In genomic region chr2:240595381-240596079, GRCh38 we compare ENCODE assay signal across 9 cellular contexts. TPM values are rescaled to one million over a fixed set of nuclear protein-coding genes. Genes with fewer than 3 reads are reported as not detected.
A peak's percentile ranks its signal among the peaks of the same experiment; 100 is the strongest.
DNase-seq lines count a peak whose midpoint lies in the region; ATAC-seq and TF ChIP-seq lines count a peak whose summit lies in the region.
"Had no signal": no experiment of that assay in that cellular context is flagged by ENCODE, and none has a peak within 500 bp of the region (broad histone marks: within the 10 kb centered on the region; RNA-seq: fewer than 3 reads in every experiment).

No MANE protein-coding gene starts in this region.

- H3K27me3 Mint-ChIP-seq in CD14-positive monocyte (ENCODE audit: low read depth in 3 of 3): no peaks in the 10 kb centered on the region
- no peaks in the 10 kb centered on the region for H3K27me3 Mint-ChIP-seq in activated CD8-positive, alpha-beta T cell treated with anti-CD3 and anti-CD28 coated beads for 36 hours

- no peak for TF ChIP-seq POLR2A in thyroid gland (IDR thresholded peaks at IDR 0.05)

- H3K27ac ChIP-seq in right atrium auricular region: peak overlapping the region; percentile 64 to 68
- H3K27ac ChIP-seq in thyroid gland: no peak overlapping the region
- H3K27ac ChIP-seq: breast epithelium had no signal

- H3K4me3 ChIP-seq in right atrium auricular region: no peak overlapping the region
- no peak overlapping the region for H3K4me3 ChIP-seq in thyroid gland (replicated peaks in 1 of 3)
- H3K4me3 ChIP-seq: breast epithelium had no signal

- H3K4me1 ChIP-seq in right atrium auricular region (peaks cover 0 to 42% of the 10 kb centered on the region in 2 donors), thyroid gland (no peaks in the 10 kb centered on the region)

- intact Hi-C loops in CD14-positive monocyte (cut with micrococcal nuclease): no loop called here
- intact Hi-C loops in activated CD8-positive, alpha-beta T cell treated with anti-CD3 and anti-CD28 coated beads for 36 hours (cut with micrococcal nuclease): no loop called here
- intact Hi-C loops in thyroid gland (cut with DNase I): loop anchor here (10.0 kb wide), 1 partner anchor 109 kb away; no protein-coding TSS in a partner anchor

- POLR2A ChIA-PET in HEK293T (lab: Yijun Ruan, JAX): interaction anchor here (1.5 kb wide), 1 partner anchor 9 kb away, joined by 5 read pairs; the partner anchor contains the start of gene CAPN10
- POLR2A ChIA-PET in activated CD8-positive, alpha-beta T cell treated with anti-CD3 and anti-CD28 coated beads for 36 hours (lab: Charles Lee): interaction anchor here (1.0 kb wide), 1 partner anchor 9 kb away, joined by 3 read pairs; the partner anchor contains the start of gene CAPN10

- 60 to 80% methylated on average over 7 to 10 of the region's 18 CpGs for WGBS in thyroid gland, 2 donors

- peaks cover 53 to 91% of the 10 kb centered on the region in 2 donors for H3K36me3 Mint-ChIP-seq in CD14-positive monocyte
- peaks cover 1% of the 10 kb centered on the region for H3K36me3 Mint-ChIP-seq in activated CD8-positive, alpha-beta T cell treated with anti-CD3 and anti-CD28 coated beads for 36 hours (ENCODE audit: low read depth)

- TF ChIP-seq CTCF in CD14-positive monocyte (IDR thresholded peaks at IDR 0.05) (peak; percentile 54), right atrium auricular region (IDR thresholded peaks at IDR 0.05) (peak in 1 of 2 donors; percentile 42), thyroid gland (IDR thresholded peaks at IDR 0.05) (no peak)
- peak; percentile 62 for TF ChIP-seq CTCF in activated CD8-positive, alpha-beta T cell treated with anti-CD3 and anti-CD28 coated beads for 36 hours (IDR thresholded peaks at IDR 0.05)

- DNase-seq in CD14-positive monocyte (ENCODE audit: low spot score) (peak; percentile 60), HEK293T (ENCODE audit: extremely low spot score) (peak; percentile 57), right atrium auricular region (ENCODE audit: low spot score) (no peak), thyroid gland (peak; percentile 0 to 1), pons (ENCODE audit: low spot score) (no peak), OCI-M2 (lab: John Stamatoyannopoulos, UW; ENCODE audit: unreplicated experiment) (no peak), GM03348 (ENCODE audit: low spot score) (no peak)
- peak; percentile 66 for DNase-seq in activated CD8-positive, alpha-beta T cell treated with anti-CD3 and anti-CD28 coated beads for 36 hours

- no peaks in the 10 kb centered on the region for H3K4me1 Mint-ChIP-seq in CD14-positive monocyte
- H3K4me1 Mint-ChIP-seq in activated CD8-positive, alpha-beta T cell treated with anti-CD3 and anti-CD28 coated beads for 36 hours (ENCODE audit: low read depth): no peaks in the 10 kb centered on the region

- CTCF ChIA-PET in HEK293T (lab: Yijun Ruan, JAX): interaction anchor here (0.6 kb wide), 1 partner anchor 9 kb away, joined by 3 read pairs; the partner anchor contains the start of gene CAPN10
- CTCF ChIA-PET in activated CD8-positive, alpha-beta T cell treated with anti-CD3 and anti-CD28 coated beads for 36 hours (lab: Charles Lee): interaction anchor here (0.6 to 1.5 kb wide), 3 partner anchors 10 to 75 kb away, joined by 3 read pairs; no protein-coding TSS in a partner anchor

- H3K27me3 ChIP-seq in right atrium auricular region (no peaks in the 10 kb centered on the region), thyroid gland (no peaks in the 10 kb centered on the region)
- H3K27me3 ChIP-seq: breast epithelium had no signal

- no peak overlapping the region for H3K4me3 Mint-ChIP-seq in CD14-positive monocyte
- H3K4me3 Mint-ChIP-seq in activated CD8-positive, alpha-beta T cell treated with anti-CD3 and anti-CD28 coated beads for 36 hours: no peak overlapping the region

- peaks cover 23% of the 10 kb centered on the region for H3K36me3 ChIP-seq in right atrium auricular region
- peaks cover 13 to 16% of the 10 kb centered on the region in 2 donors for H3K36me3 ChIP-seq in thyroid gland
- H3K36me3 ChIP-seq: breast epithelium had no signal

- H3K9me3 ChIP-seq in right atrium auricular region (no peaks in the 10 kb centered on the region), thyroid gland (no peaks in the 10 kb centered on the region)
- H3K9me3 ChIP-seq: breast epithelium had no signal

- peak; percentile 93 for ATAC-seq in activated CD8-positive, alpha-beta T cell treated with anti-CD3 and anti-CD28 coated beads for 36 hours

- peak overlapping the region in 3 of 7 donors; percentile 24 to 50 (median 27) for H3K27ac Mint-ChIP-seq in CD14-positive monocyte
- no peak overlapping the region for H3K27ac Mint-ChIP-seq in activated CD8-positive, alpha-beta T cell treated with anti-CD3 and anti-CD28 coated beads for 36 hours

- no peaks in the 10 kb centered on the region for H3K9me3 Mint-ChIP-seq in CD14-positive monocyte
- no peaks in the 10 kb centered on the region for H3K9me3 Mint-ChIP-seq in activated CD8-positive, alpha-beta T cell treated with anti-CD3 and anti-CD28 coated beads for 36 hours

TF ChIP-seq in HEK293T, 16 proteins besides CTCF, POLR2A, EP300 and RAD21:
- no peak for TF ChIP-seq SP1 (IDR thresholded peaks at IDR 0.05)
- no peak for TF ChIP-seq BHLHE40 (IDR thresholded peaks at IDR 0.05; ENCODE audit: borderline replicate concordance)
- no peak for TF ChIP-seq ARNT (IDR thresholded peaks at IDR 0.05)
- TF ChIP-seq HDGF (IDR thresholded peaks at IDR 0.05; ENCODE audit: borderline replicate concordance): no peak
- TF ChIP-seq LEF1 (IDR thresholded peaks at IDR 0.05; ENCODE audit: borderline replicate concordance): no peak

RNA-seq across cellular contexts. Expression of gene CAPN10, which starts 9.0 kb away (rescaled TPM):
- 1 to 10 TPM; 7.3 to 7.4 TPM for polyA plus RNA-seq in CD14-positive monocyte
- total RNA-seq in activated CD8-positive, alpha-beta T cell treated with anti-CD3 and anti-CD28 coated beads for 36 hours: 10 to 100 TPM; 26.8 to 29.1 TPM
- total RNA-seq in right atrium auricular region (10 to 100 TPM; 14.1 to 14.6 TPM), thyroid gland (10 to 100 TPM; 19.3 to 25.3 (median 21.7) TPM)

RNA-seq across cellular contexts. Expression of gene RNPEPL1, which starts 27.2 kb away (rescaled TPM):
- polyA plus RNA-seq in CD14-positive monocyte: 10 to 100 TPM; 15.4 to 36.4 TPM
- 10 to 100 TPM; 39.1 to 40.5 TPM for total RNA-seq in activated CD8-positive, alpha-beta T cell treated with anti-CD3 and anti-CD28 coated beads for 36 hours
- total RNA-seq in right atrium auricular region: 10 to 100 TPM; 62.0 to 76.3 TPM
- total RNA-seq in thyroid gland: 10 to 100 TPM; 20.0 to 45.5 (median 37.3) TPM

RNA-seq across cellular contexts. Expression of gene GPR35, which starts 29.8 kb away (rescaled TPM):
- 10 to 100 TPM; 30.6 to 36.3 TPM for polyA plus RNA-seq in CD14-positive monocyte
- total RNA-seq in activated CD8-positive, alpha-beta T cell treated with anti-CD3 and anti-CD28 coated beads for 36 hours: 10 to 100 TPM; 14.4 to 14.6 TPM
- under 1 TPM; 0.56 to 0.86 TPM for total RNA-seq in right atrium auricular region
- total RNA-seq in thyroid gland: 1 to 10 TPM in 2 of 4 donors, under 1 TPM in 2; 0.29 to 1.7 (median 1.0) TPM

RNA-seq across cellular contexts. Expression of gene DUSP28, which starts 35.4 kb away (rescaled TPM):
- polyA plus RNA-seq in CD14-positive monocyte: 10 to 100 TPM; 17.1 to 17.7 TPM
- 1 to 10 TPM; 4.5 to 6.2 TPM for total RNA-seq in activated CD8-positive, alpha-beta T cell treated with anti-CD3 and anti-CD28 coated beads for 36 hours
- total RNA-seq in right atrium auricular region: 10 to 100 TPM; 12.0 to 17.5 TPM
- 10 to 100 TPM in 1 of 4 donors, 1 to 10 TPM in 3; 6.6 to 12.5 (median 9.2) TPM for total RNA-seq in thyroid gland

RNA-seq across cellular contexts. Expression of gene ANKMY1, which starts 37.7 kb away (rescaled TPM):
- polyA plus RNA-seq in CD14-positive monocyte: 1 to 10 TPM; 2.1 to 2.9 TPM
- 10 to 100 TPM; 14.5 to 18.6 TPM for total RNA-seq in activated CD8-positive, alpha-beta T cell treated with anti-CD3 and anti-CD28 coated beads for 36 hours
- 1 to 10 TPM; 3.7 to 7.9 TPM for total RNA-seq in right atrium auricular region
- 10 to 100 TPM; 17.4 to 24.7 (median 21.0) TPM for total RNA-seq in thyroid gland

Comparison
In these comparisons a context has a peak if more than half of its experiments do, and no peak if none do; other contexts are left out.
1. DNase-seq: peak in CD14-positive monocyte (single experiment), HEK293T (single experiment), activated CD8-positive, alpha-beta T cell treated with anti-CD3 and anti-CD28 coated beads for 36 hours (single experiment) and thyroid gland (2 of 2); none in right atrium auricular region (single experiment), pons (single experiment), OCI-M2 (single experiment) and GM03348 (single experiment).
2. CTCF ChIP-seq: peak in CD14-positive monocyte (single experiment) and activated CD8-positive, alpha-beta T cell treated with anti-CD3 and anti-CD28 coated beads for 36 hours (single experiment); none in thyroid gland (0 of 6).
3. H3K27ac ChIP-seq: peak in right atrium auricular region (2 of 2); none in thyroid gland (0 of 3).
4. RNA of gene GPR35, which starts 29.8 kb away (total RNA-seq): 14.4 to 14.6 TPM in activated CD8-positive, alpha-beta T cell treated with anti-CD3 and anti-CD28 coated beads for 36 hours; 0.29 to 1.7 TPM in thyroid gland and 0.56 to 0.86 TPM in right atrium auricular region; every median in the first group is over 4 times any median in the second.